Comparison of ENCODE assay signal across 17 cellular contexts in the genomic region with DNA sequence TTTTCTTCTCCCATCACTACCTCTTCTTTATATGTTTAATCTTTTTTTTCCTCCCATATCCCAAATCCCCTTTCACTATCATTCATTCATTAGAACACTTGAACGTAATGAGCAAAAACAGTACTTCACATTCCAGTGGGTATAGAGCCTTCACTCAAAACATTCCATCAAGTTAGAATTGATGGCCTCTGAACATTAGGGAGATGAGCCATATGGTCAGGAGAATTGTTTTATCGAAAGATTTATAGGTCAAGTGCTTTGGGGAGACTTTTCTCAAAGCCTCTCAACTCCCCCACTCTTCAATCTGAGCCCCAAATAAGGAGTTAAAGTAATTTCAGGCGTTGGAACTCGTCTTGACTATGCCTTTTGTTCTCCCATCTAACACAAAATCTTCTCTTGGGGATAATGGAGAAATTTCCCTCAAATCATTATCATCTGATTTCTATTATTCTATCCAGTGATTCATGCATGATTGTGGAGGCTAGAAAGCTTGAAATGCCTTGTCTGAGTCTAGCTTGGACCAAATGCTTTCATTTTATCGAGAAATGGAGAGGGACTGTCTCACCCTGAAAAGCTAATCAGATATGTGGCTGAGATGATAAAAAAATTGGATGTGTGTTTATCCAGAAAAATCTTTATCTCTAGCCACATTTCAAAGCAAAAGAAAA.
DNase-seq lines count a peak whose midpoint lies in the region; TF ChIP-seq lines count a peak whose summit lies in the region.
"Had no signal": no experiment of that assay in that cellular context is flagged by ENCODE, and none has a peak within 500 bp of the region (broad histone marks: within the 10 kb centered on the region; RNA-seq: fewer than 3 reads in every experiment).

No MANE protein-coding gene starts in this region.

- TF ChIP-seq CTCF in AG10803 (conservative IDR thresholded peaks at IDR 0.05; ENCODE audit: low read length) (no peak), HFFc6 (IDR thresholded peaks at IDR 0.05) (no peak), brain microvascular endothelial cell (IDR thresholded peaks at IDR 0.05; ENCODE audit: low read depth, low read length, missing control alignments) (no peak), right atrium auricular region (IDR thresholded peaks at IDR 0.05) (no peak)

- no peak overlapping the region for H3K23ac ChIP-seq in mesenchymal stem cell (ENCODE audit: low read length in 2 of 2)

- H3K9me3 Mint-ChIP-seq in HFFc6 = no peaks in the 10 kb centered on the region

- no peaks in the 10 kb centered on the region for H3K79me1 ChIP-seq in mesenchymal stem cell (replicated peaks; ENCODE audit: low read length, poor library complexity, severe bottlenecking)

- no peaks in the 10 kb centered on the region for H3K36me3 Mint-ChIP-seq in HFFc6 (ENCODE audit: low read depth)
- H3K36me3 Mint-ChIP-seq: CD4-positive, CD25-positive, alpha-beta regulatory T cell had no signal

- DNase-seq in AG10803 (ENCODE audit: low read depth) = peak; percentile 77
- DNase-seq in HFFc6 = peak; percentile 55
- peak; percentile 72 for DNase-seq in brain microvascular endothelial cell
- no peak for DNase-seq in mesenchymal stem cell
- DNase-seq in right atrium auricular region (ENCODE audit: low spot score) = no peak
- DNase-seq in cerebellar cortex (ENCODE audit: low spot score) = no peak
- DNase-seq in T-helper 2 cell = no peak
- DNase-seq in amniotic stem cell (lab: John Stamatoyannopoulos, UW) = no peak
- DNase-seq: AML-193; Caco-2; CD4-positive, CD25-positive, alpha-beta regulatory T cell; HCEC 1CT; KG1; NCI-H1436; NCI-H2081; NCI-H774; PC-9 had no signal

- H3K36me3 ChIP-seq in brain microvascular endothelial cell (replicated peaks) (no peaks in the 10 kb centered on the region), mesenchymal stem cell (ENCODE audit: control insufficient read depth in 1 of 2, insufficient read depth in 2 of 2, low read depth in 1 of 2, low read length in 2 of 2) (no peaks in the 10 kb centered on the region), right atrium auricular region (no peaks in the 10 kb centered on the region)

- H3K27me3 Mint-ChIP-seq in HFFc6 (ENCODE audit: insufficient read depth) = peaks cover 2% of the 10 kb centered on the region

- H3K27ac ChIP-seq in brain microvascular endothelial cell (peak overlapping the region; percentile 28), mesenchymal stem cell (ENCODE audit: low read length, poor library complexity, severe bottlenecking) (no peak overlapping the region), right atrium auricular region (no peak overlapping the region)
- H3K27ac ChIP-seq: PC-9 had no signal

- H3K4me3 ChIP-seq in AG10803 (ENCODE audit: low read length) (no peak overlapping the region), brain microvascular endothelial cell (ENCODE audit: low read depth, low read length) (no peak overlapping the region), mesenchymal stem cell (ENCODE audit: insufficient read depth in 1 of 2, low read depth in 1 of 2, low read length in 2 of 2) (peak overlapping the region in 1 of 2 experiments; percentile 8), right atrium auricular region (no peak overlapping the region)
- H3K4me3 ChIP-seq: PC-9 had no signal

- in situ Hi-C loops in brain microvascular endothelial cell (cut with HindIII; ENCODE audit: low pct_ligation_motif_present, low sequenced_read_pairs) = no loop called here

- no peak overlapping the region for H3K14ac ChIP-seq in mesenchymal stem cell (ENCODE audit: low read length in 2 of 2)

- no peaks in the 10 kb centered on the region for H3K9me3 ChIP-seq in mesenchymal stem cell (ENCODE audit: control insufficient read depth, low read length)
- H3K9me3 ChIP-seq in right atrium auricular region = no peaks in the 10 kb centered on the region
- H3K9me3 ChIP-seq: Caco-2 had no signal

- H3K27me3 ChIP-seq in brain microvascular endothelial cell (replicated peaks) = no peaks in the 10 kb centered on the region
- peaks cover 0 to 37% of the 10 kb centered on the region in 2 experiments for H3K27me3 ChIP-seq in mesenchymal stem cell (ENCODE audit: control insufficient read depth in 1 of 2, insufficient read depth in 1 of 2, low read length in 2 of 2)
- no peaks in the 10 kb centered on the region for H3K27me3 ChIP-seq in right atrium auricular region

- no peak overlapping the region for H2BK5ac ChIP-seq in mesenchymal stem cell (ENCODE audit: low read depth, low read length, poor library complexity, severe bottlenecking)

- H2AFZ ChIP-seq in mesenchymal stem cell (ENCODE audit: low read depth, low read length) = no peak overlapping the region
- H2AFZ ChIP-seq: PC-9 had no signal

- no peak overlapping the region for H3K18ac ChIP-seq in mesenchymal stem cell (ENCODE audit: low read depth in 1 of 2, low read length in 2 of 2)

- no peak overlapping the region for H3K4ac ChIP-seq in mesenchymal stem cell (ENCODE audit: low read depth in 1 of 2, low read length in 2 of 2)

- H2AK5ac ChIP-seq in mesenchymal stem cell (ENCODE audit: low read length, severe bottlenecking) = no peak overlapping the region

- no peak overlapping the region for H3K4me2 ChIP-seq in mesenchymal stem cell (ENCODE audit: low read length, poor library complexity, severe bottlenecking)
- H3K4me2 ChIP-seq: PC-9 had no signal

- peak overlapping the region; percentile 7 for H3K9ac ChIP-seq in mesenchymal stem cell (ENCODE audit: low read length)

- H2BK15ac ChIP-seq in mesenchymal stem cell (ENCODE audit: low read depth, poor library complexity, severe bottlenecking) = no peak overlapping the region

- peak overlapping the region; percentile 36 for H3K27ac Mint-ChIP-seq in HFFc6
- H3K27ac Mint-ChIP-seq: CD4-positive, CD25-positive, alpha-beta regulatory T cell had no signal

- no peak overlapping the region for H4K91ac ChIP-seq in mesenchymal stem cell (ENCODE audit: low read length)

- H3K4me1 Mint-ChIP-seq in HFFc6 (ENCODE audit: low read depth) = peaks cover 57% of the 10 kb centered on the region

- H3K4me1 ChIP-seq in mesenchymal stem cell (ENCODE audit: control insufficient read depth, insufficient read depth, low read depth, low read length) (peaks cover 10% of the 10 kb centered on the region), right atrium auricular region (peaks cover 0 to 25% of the 10 kb centered on the region in 2 donors)

- peak overlapping the region; percentile 18 for H3K4me3 Mint-ChIP-seq in HFFc6
- H3K4me3 Mint-ChIP-seq: CD4-positive, CD25-positive, alpha-beta regulatory T cell had no signal

- H2BK120ac ChIP-seq in mesenchymal stem cell (ENCODE audit: low read depth, low read length) = no peak overlapping the region

- no peak overlapping the region for H4K8ac ChIP-seq in mesenchymal stem cell (ENCODE audit: low read length)

- 93% methylated on average over 2 of the region's 5 CpGs for WGBS in mesenchymal stem cell

- no peak overlapping the region for H2BK12ac ChIP-seq in mesenchymal stem cell (ENCODE audit: low read length in 2 of 2)

Comparison
In these comparisons a context has a peak if more than half of its experiments do, and no peak if none do; other contexts are left out.
1. DNase-seq: peak in AG10803 (single experiment), HFFc6 (single experiment) and brain microvascular endothelial cell (single experiment); none in mesenchymal stem cell (single experiment), right atrium auricular region (single experiment), cerebellar cortex (single experiment), T-helper 2 cell (0 of 5) and amniotic stem cell (single experiment).